ENCODE assay signal across 16 cellular contexts in the genomic region with DNA sequence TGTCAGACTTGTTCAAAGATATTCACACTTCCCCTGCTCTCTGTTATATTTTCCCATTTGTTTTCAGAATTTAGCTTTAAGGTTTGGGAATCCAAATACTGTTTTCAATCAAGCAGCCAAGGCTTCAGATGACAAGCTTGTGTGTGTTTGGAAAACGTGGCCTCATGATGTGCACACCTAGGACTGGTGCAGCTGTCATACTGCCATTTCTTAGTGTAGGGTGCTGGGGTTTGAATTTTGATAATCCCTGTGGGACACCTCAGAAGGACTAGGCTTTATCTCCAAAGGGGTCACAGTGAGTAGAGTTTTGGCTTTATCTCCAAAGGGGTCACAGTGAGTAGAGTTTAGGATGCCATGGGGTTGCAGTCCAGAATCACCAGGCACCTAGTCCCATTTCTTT.
DNase-seq lines count a peak whose midpoint lies in the region; ATAC-seq and TF ChIP-seq lines count a peak whose summit lies in the region.
"Had no signal": no experiment of that assay in that cellular context is flagged by ENCODE, and none has a peak within 500 bp of the region (broad histone marks: within the 10 kb centered on the region; RNA-seq: fewer than 3 reads in every experiment).

No MANE protein-coding gene starts in this region.

- H3K14ac ChIP-seq in H9 (ENCODE audit: insufficient read depth, low read length) = no peak overlapping the region

- H3K4me1 Mint-ChIP-seq in chondrocyte (ENCODE audit: low read depth) (peaks cover 49% of the 10 kb centered on the region), H9 (peaks cover 3% of the 10 kb centered on the region in 2 experiments; a peak in 1 of 4 replicates)
- H3K4me1 Mint-ChIP-seq: activated CD4-positive, alpha-beta memory T cell treated with anti-CD3 and anti-CD28 coated beads, Interleukin-2, amount 10 ng/mL, durations not matched to agents 7 days and 5 days; brain; memory B cell had no signal

- H2BK120ac ChIP-seq in H9 (ENCODE audit: low read depth, low read length, poor library complexity, severe bottlenecking) = no peak overlapping the region

- H3K36me3 Mint-ChIP-seq in chondrocyte (ENCODE audit: low read depth) = no peaks in the 10 kb centered on the region
- no peaks in the 10 kb centered on the region; a peak in 1 of 7 replicates for H3K36me3 Mint-ChIP-seq in H9 (ENCODE audit: insufficient read depth in 1 of 3, low read depth in 3 of 3)
- H3K36me3 Mint-ChIP-seq: brain, memory B cell had no signal

- H3K27me3 ChIP-seq in liver (ENCODE audit: control insufficient read depth in 4 of 4, insufficient read depth in 4 of 4, low read length in 3 of 4) = no peaks in the 10 kb centered on the region
- no peaks in the 10 kb centered on the region for H3K27me3 ChIP-seq in stomach
- H3K27me3 ChIP-seq in H9 (ENCODE audit: insufficient read depth, low read length) = no peaks in the 10 kb centered on the region
- H3K27me3 ChIP-seq: MG63, thyroid gland had no signal

- no peak overlapping the region for H3K9ac ChIP-seq in liver (ENCODE audit: low read depth in 1 of 2, low read length in 2 of 2)
- H3K9ac ChIP-seq in H9 (ENCODE audit: extremely low read depth, insufficient read length, low read length) = no peak overlapping the region

- H3K36me3 ChIP-seq in liver (ENCODE audit: control insufficient read depth in 4 of 4, insufficient read depth in 3 of 4, low read depth in 1 of 4, low read length in 3 of 4) (no peaks in the 10 kb centered on the region), stomach (no peaks in the 10 kb centered on the region)
- H3K36me3 ChIP-seq: MG63, thyroid gland had no signal

- TF ChIP-seq RAD21 in liver (IDR thresholded peaks at IDR 0.05) = no peak

- no peak overlapping the region for H2AK5ac ChIP-seq in H9 (ENCODE audit: insufficient read length, low read length)

- no peak for DNase-seq in chondrocyte (ENCODE audit: low spot score)
- no peak for DNase-seq in stomach
- DNase-seq in H9 = no peak
- DNase-seq in A172 (ENCODE audit: low spot score) = no peak
- no peak for DNase-seq in head of caudate nucleus
- DNase-seq: activated CD4-positive, alpha-beta memory T cell treated with anti-CD3 and anti-CD28 coated beads, Interleukin-2, amount 10 ng/mL, durations not matched to agents 7 days and 5 days; activated effector memory CD4-positive, alpha-beta T cell treated with Interleukin-2 at 50 U/mL for 16 hours; DMS153; MG63; NCI-H2081 treated with DMSO at 0.1 percent for 48 hours; thyroid gland had no signal

- no peak overlapping the region for H4K8ac ChIP-seq in H9 (replicated peaks; ENCODE audit: insufficient read length, low read depth, low read length)

- WGBS in liver = 43% methylated on average over 1 of the region's 1 CpG
- WGBS in stomach, 5 donors = 24 to 40% (median 31%) methylated on average over 1 of the region's 1 CpG
- WGBS in H9 (ENCODE audit: extremely low coverage, insufficient read length, low lambda C conversion rate) = no CpG with 5 or more reads among the region's 1 CpG

- H3K9me3 ChIP-seq in liver (ENCODE audit: control insufficient read depth in 4 of 4, low read length in 3 of 4) = no peaks in the 10 kb centered on the region
- no peaks in the 10 kb centered on the region for H3K9me3 ChIP-seq in stomach
- no peaks in the 10 kb centered on the region for H3K9me3 ChIP-seq in H9 (ENCODE audit: control insufficient read depth, low read depth, low read length)
- H3K9me3 ChIP-seq: MG63, thyroid gland had no signal

- H2BK20ac ChIP-seq in H9 (ENCODE audit: low read depth, low read length, poor library complexity, severe bottlenecking) = no peak overlapping the region

- H2AFZ ChIP-seq in H9 (ENCODE audit: low read length) = no peak overlapping the region

- no peak for TF ChIP-seq POLR2A in stomach (IDR thresholded peaks at IDR 0.05)

- H3K79me2 ChIP-seq in H9 (ENCODE audit: insufficient read depth, low read length) = no peaks in the 10 kb centered on the region

- no peaks in the 10 kb centered on the region for H4K20me1 ChIP-seq in H9 (ENCODE audit: control insufficient read depth, insufficient read depth, insufficient read length)

- H3K27ac Mint-ChIP-seq in chondrocyte (ENCODE audit: unreplicated experiment) (peak overlapping the region; percentile 94), H9 (no peak overlapping the region)
- H3K27ac Mint-ChIP-seq: activated CD4-positive, alpha-beta memory T cell treated with anti-CD3 and anti-CD28 coated beads, Interleukin-2, amount 10 ng/mL, durations not matched to agents 7 days and 5 days; brain; memory B cell had no signal

- no peak overlapping the region for H3T11ph ChIP-seq in H9 (ENCODE audit: low read length)

- H3K27me3 Mint-ChIP-seq in chondrocyte (ENCODE audit: low read depth) = no peaks in the 10 kb centered on the region
- no peaks in the 10 kb centered on the region for H3K27me3 Mint-ChIP-seq in H9 (ENCODE audit: low read depth)
- H3K27me3 Mint-ChIP-seq: memory B cell had no signal

- ATAC-seq in HG03432 (IDR thresholded peaks at IDR 0.05; ENCODE audit: unreplicated experiment) (peak; percentile 10), GM21515 (IDR thresholded peaks at IDR 0.05; ENCODE audit: unreplicated experiment) (no peak)

- TF ChIP-seq CTCF in chondrocyte (IDR thresholded peaks at IDR 0.05) = no peak
- TF ChIP-seq CTCF in liver (IDR thresholded peaks at IDR 0.05; ENCODE audit: low read depth, low read length, missing input control) = no peak
- no peak for TF ChIP-seq CTCF in stomach (IDR thresholded peaks at IDR 0.05)
- TF ChIP-seq CTCF in H9 (conservative IDR thresholded peaks at IDR 0.05) = no peak

- H3K4me1 ChIP-seq in liver (ENCODE audit: control insufficient read depth in 4 of 4, insufficient read depth in 4 of 4, low read length in 3 of 4) (peaks cover 0 to 2% (median 1%) of the 10 kb centered on the region in 4 donors), stomach (peaks cover 10 to 38% (median 14%) of the 10 kb centered on the region in 4 donors), H9 (ENCODE audit: insufficient read depth, low read length) (no peaks in the 10 kb centered on the region)

- H3K27ac ChIP-seq in liver (ENCODE audit: low read depth in 1 of 2, low read length in 2 of 2) (no peak overlapping the region), stomach (peak overlapping the region in 3 of 5 donors; percentile 21 to 41 (median 38)), H9 (ENCODE audit: insufficient read length, low read depth, low read length) (no peak overlapping the region)
- H3K27ac ChIP-seq: thyroid gland had no signal

- no peak overlapping the region for H2BK12ac ChIP-seq in H9 (ENCODE audit: insufficient read length, low read depth, low read length)

- H3K23ac ChIP-seq in H9 (ENCODE audit: insufficient read length, low read depth, low read length) = no peak overlapping the region

- H3K4me2 ChIP-seq in H9 (ENCODE audit: insufficient read depth, insufficient read length, low read length) = no peak overlapping the region

- H3K4me3 Mint-ChIP-seq in chondrocyte (ENCODE audit: unreplicated experiment) (peak overlapping the region; percentile 67), H9 (no peak overlapping the region)
- H3K4me3 Mint-ChIP-seq: activated CD4-positive, alpha-beta memory T cell treated with anti-CD3 and anti-CD28 coated beads, Interleukin-2, amount 10 ng/mL, durations not matched to agents 7 days and 5 days; brain; memory B cell had no signal

- H4K91ac ChIP-seq in H9 (ENCODE audit: insufficient read length, low read depth, low read length) = no peak overlapping the region

- H2BK5ac ChIP-seq in H9 (ENCODE audit: insufficient read length, low read length) = no peak overlapping the region

- H3K23me2 ChIP-seq in H9 (ENCODE audit: insufficient read length, low read depth, low read length, poor library complexity, severe bottlenecking) = no peaks in the 10 kb centered on the region

- intact Hi-C loops in stomach (cut with DNase I; ENCODE audit: low total_unique reads) = no loop called here
- intact Hi-C loops in head of caudate nucleus (cut with DNase I) = no loop called here

- H3K4ac ChIP-seq in H9 (ENCODE audit: low read depth, low read length) = no peak overlapping the region

- H3K4me3 ChIP-seq in liver (ENCODE audit: low read depth in 1 of 3, low read length in 3 of 3) = peak overlapping the region in 2 of 3 donors; percentile 17 to 22
- peak overlapping the region; percentile 17 to 25 (median 24) for H3K4me3 ChIP-seq in stomach
- H3K4me3 ChIP-seq: MG63, thyroid gland had no signal

- H4K5ac ChIP-seq in H9 (ENCODE audit: insufficient read length, low read depth, low read length) = no peak overlapping the region

- H2BK15ac ChIP-seq in H9 (ENCODE audit: low read depth, low read length) = no peak overlapping the region

- H3K56ac ChIP-seq in H9 (ENCODE audit: insufficient read length, low read depth, low read length) = no peak overlapping the region

- no peak overlapping the region for H3K18ac ChIP-seq in H9 (ENCODE audit: insufficient read length, low read depth, low read length)

- no peak for TF ChIP-seq EP300 in stomach (IDR thresholded peaks at IDR 0.05)

- no peaks in the 10 kb centered on the region for H3K79me1 ChIP-seq in H9 (ENCODE audit: insufficient read depth, low read depth, low read length, poor library complexity, severe bottlenecking)

- H3K9me3 Mint-ChIP-seq in chondrocyte (ENCODE audit: low read depth) (peaks cover 2% of the 10 kb centered on the region), H9 (no peaks in the 10 kb centered on the region; a peak in 1 of 5 replicates)
- H3K9me3 Mint-ChIP-seq: activated CD4-positive, alpha-beta memory T cell treated with anti-CD3 and anti-CD28 coated beads, Interleukin-2, amount 10 ng/mL, durations not matched to agents 7 days and 5 days; memory B cell had no signal

TF ChIP-seq in liver, 16 proteins besides CTCF, POLR2A, EP300 and RAD21:
- TF ChIP-seq NR2F2 (IDR thresholded peaks at IDR 0.05) = no peak

Comparison
In these comparisons a context has a peak if more than half of its experiments do, and no peak if none do; other contexts are left out.
1. H3K27ac ChIP-seq: peak in stomach (3 of 5); none in liver (0 of 2) and H9 (single experiment).